ENCODE assay signal across 1 cellular context in genomic region chrX:35890699-35891098, GRCh38.
TF ChIP-seq lines count a peak whose summit lies in the region.

No MANE protein-coding gene starts in this region.

TF ChIP-seq in GM23338, 12 proteins besides CTCF, POLR2A, EP300 and RAD21 (continued from another document):
- TF ChIP-seq CREB1 (CRISPR knock-in tag; IDR thresholded peaks at IDR 0.05; ENCODE audit: low read depth) (no peak), EZH2phosphoT487 (IDR thresholded peaks at IDR 0.05; ENCODE audit: unreplicated experiment) (no peak), ZNF331 (CRISPR knock-in tag; IDR thresholded peaks at IDR 0.05; ENCODE audit: low read depth) (no peak)
